Comparison of ENCODE assay signal across 26 cellular contexts in genomic region chr19:30564551-30565011, GRCh38.
DNase-seq lines count a peak whose midpoint lies in the region; ATAC-seq and TF ChIP-seq lines count a peak whose summit lies in the region.
"Had no signal": no experiment of that assay in that cellular context is flagged by ENCODE, and none has a peak within 500 bp of the region (broad histone marks: within the 10 kb centered on the region; RNA-seq: fewer than 3 reads in every experiment).

No MANE protein-coding gene starts in this region.

- H3K79me2 ChIP-seq in H9 (ENCODE audit: insufficient read depth, low read length) = no peaks in the 10 kb centered on the region
- H3K79me2 ChIP-seq: parathyroid adenoma had no signal

- DNase-seq in H9 (peak; percentile 42), WTC11 (ENCODE audit: low spot score) (no peak), iPS-NIHi11 (ENCODE audit: low spot score) (peak; percentile 28), sciatic nerve (ENCODE audit: low spot score) (no peak), SW480 (ENCODE audit: low spot score) (no peak), mesothelial cell of epicardium (ENCODE audit: low spot score in 2 of 2, unreplicated experiment in 2 of 2) (no peak), Calu3 (no peak)
- DNase-seq: activated CD4-positive, alpha-beta memory T cell treated with anti-CD3 and anti-CD28 coated beads, Interleukin-2, amount 10 ng/mL, durations not matched to agents 7 days and 5 days; activated CD4-positive, CD25-positive, alpha-beta regulatory T cell; activated naive CD8-positive, alpha-beta T cell treated with anti-CD3 and anti-CD28 coated beads for 36 hours; CD4-positive, alpha-beta T cell; DMS53; GDM1; glutamatergic neuron; NCI-H1105; NCI-H1930; NCI-H226; PC-3; right lobe of liver; stimulated activated naive CD4-positive, alpha-beta T cell treated with Interleukin-2 at 50 U/mL for 16 hours; T-helper 9 cell; thyroid gland had no signal

- no peak overlapping the region for H3K56ac ChIP-seq in H9 (ENCODE audit: insufficient read length, low read depth, low read length)

- ATAC-seq in WTC11 (peak; percentile 62), sciatic nerve (peak; percentile 36)
- ATAC-seq: PC-3, right lobe of liver, Right ventricle myocardium inferior had no signal

- POLR2A ChIA-PET in WTC11 (lab: Charles Lee) = interaction anchor here (0.6 kb wide), 1 partner anchor 569 kb away, joined by 3 read pairs; no protein-coding TSS in a partner anchor

- no peak overlapping the region for H4K91ac ChIP-seq in H9 (ENCODE audit: insufficient read length, low read depth, low read length)

- H3K4me1 ChIP-seq in H9 (ENCODE audit: insufficient read depth, low read length) = peaks cover 4% of the 10 kb centered on the region; the same call in 1 of the 2 replicates
- H3K4me1 ChIP-seq: parathyroid adenoma, right lobe of liver, thyroid gland had no signal

- no peak overlapping the region for H2BK15ac ChIP-seq in H9 (ENCODE audit: low read depth, low read length)

- no peak overlapping the region for H3T11ph ChIP-seq in H9 (ENCODE audit: low read length)

- no peaks in the 10 kb centered on the region; a peak in 1 of 5 replicates for H3K9me3 Mint-ChIP-seq in H9
- H3K9me3 Mint-ChIP-seq in WTC11 = peaks cover 11% of the 10 kb centered on the region; the same call in 1 of the 2 replicates
- H3K9me3 Mint-ChIP-seq in mesothelial cell of epicardium = no peaks in the 10 kb centered on the region
- H3K9me3 Mint-ChIP-seq in Calu3 (ENCODE audit: low read depth, unreplicated experiment) = peaks cover 13% of the 10 kb centered on the region
- H3K9me3 Mint-ChIP-seq: activated CD4-positive, alpha-beta memory T cell treated with anti-CD3 and anti-CD28 coated beads, Interleukin-2, amount 10 ng/mL, durations not matched to agents 7 days and 5 days; activated naive CD8-positive, alpha-beta T cell treated with anti-CD3 and anti-CD28 coated beads for 36 hours; CD4-positive, alpha-beta T cell; central memory CD8-positive, alpha-beta T cell; natural killer cell treated with Interleukin-12 subunit alpha and Interleukin-12 subunit beta and Interleukin-15 and Interleukin-18, amount 100 ng/mL, for 72 hours had no signal

- H2BK120ac ChIP-seq in H9 (ENCODE audit: low read depth, low read length, poor library complexity, severe bottlenecking) = no peak overlapping the region

- H3K36me3 Mint-ChIP-seq in H9 (ENCODE audit: insufficient read depth in 1 of 3, low read depth in 3 of 3) (no peaks in the 10 kb centered on the region), WTC11 (no peaks in the 10 kb centered on the region), mesothelial cell of epicardium (no peaks in the 10 kb centered on the region), Calu3 (ENCODE audit: insufficient read depth, unreplicated experiment) (no peaks in the 10 kb centered on the region)
- H3K36me3 Mint-ChIP-seq: activated naive CD8-positive, alpha-beta T cell treated with anti-CD3 and anti-CD28 coated beads for 36 hours; natural killer cell treated with Interleukin-12 subunit alpha and Interleukin-12 subunit beta and Interleukin-15 and Interleukin-18, amount 100 ng/mL, for 72 hours had no signal

- H3K4me1 Mint-ChIP-seq in H9 (peaks cover 48 to 49% of the 10 kb centered on the region in 2 experiments), WTC11 (peaks cover 60% of the 10 kb centered on the region), mesothelial cell of epicardium (peaks cover 12% of the 10 kb centered on the region), Calu3 (ENCODE audit: low read depth, unreplicated experiment) (no peaks in the 10 kb centered on the region)
- H3K4me1 Mint-ChIP-seq: activated CD4-positive, alpha-beta memory T cell treated with anti-CD3 and anti-CD28 coated beads, Interleukin-2, amount 10 ng/mL, durations not matched to agents 7 days and 5 days; activated naive CD8-positive, alpha-beta T cell treated with anti-CD3 and anti-CD28 coated beads for 36 hours; central memory CD8-positive, alpha-beta T cell had no signal

- no peak overlapping the region for H3K4me2 ChIP-seq in H9 (ENCODE audit: insufficient read depth, insufficient read length, low read length)

- H2AFZ ChIP-seq in H9 (ENCODE audit: low read length) = no peak overlapping the region
- H2AFZ ChIP-seq: parathyroid adenoma had no signal

- no peak overlapping the region for H2AK5ac ChIP-seq in H9 (ENCODE audit: insufficient read length, low read length)

- H2BK20ac ChIP-seq in H9 (ENCODE audit: low read depth, low read length, poor library complexity, severe bottlenecking) = no peak overlapping the region

- no peaks in the 10 kb centered on the region for H4K20me1 ChIP-seq in H9 (ENCODE audit: control insufficient read depth, insufficient read depth, insufficient read length)

- no peak overlapping the region for H3K4ac ChIP-seq in H9 (ENCODE audit: low read depth, low read length)

- TF ChIP-seq CTCF in H9 (conservative IDR thresholded peaks at IDR 0.05) = no peak
- TF ChIP-seq CTCF in WTC11 (IDR thresholded peaks at IDR 0.05) = no peak
- TF ChIP-seq CTCF in mesothelial cell of epicardium (IDR thresholded peaks at IDR 0.05; ENCODE audit: unreplicated experiment) = no peak
- no peak for TF ChIP-seq CTCF in Calu3 (IDR thresholded peaks at IDR 0.05; ENCODE audit: unreplicated experiment)

- intact Hi-C loops in sciatic nerve (cut with DNase I) = no loop called here
- intact Hi-C loops in Calu3 (cut with micrococcal nuclease; ENCODE audit: unreplicated experiment) = no loop called here

- BruUV-seq in Calu3 (replicated peaks; lab: Mats Ljungman, UMichigan) = no TSS peak

- no peak overlapping the region for H3K23ac ChIP-seq in H9 (ENCODE audit: insufficient read length, low read depth, low read length)

- H4K5ac ChIP-seq in H9 (ENCODE audit: insufficient read length, low read depth, low read length) = no peak overlapping the region

- peak overlapping the region in 1 of 2 experiments; percentile 7; a peak in 2 of 5 replicates for H3K4me3 Mint-ChIP-seq in H9
- H3K4me3 Mint-ChIP-seq in WTC11 = 0 out of 2 replicates have a peak overlapping the region, but pooled peaks have one; percentile 3
- no peak overlapping the region for H3K4me3 Mint-ChIP-seq in mesothelial cell of epicardium
- no peak overlapping the region for H3K4me3 Mint-ChIP-seq in Calu3 (ENCODE audit: low read depth, unreplicated experiment)
- H3K4me3 Mint-ChIP-seq: activated CD4-positive, alpha-beta memory T cell treated with anti-CD3 and anti-CD28 coated beads, Interleukin-2, amount 10 ng/mL, durations not matched to agents 7 days and 5 days; activated naive CD8-positive, alpha-beta T cell treated with anti-CD3 and anti-CD28 coated beads for 36 hours; CD4-positive, alpha-beta T cell; central memory CD8-positive, alpha-beta T cell; natural killer cell treated with Interleukin-12 subunit alpha and Interleukin-12 subunit beta and Interleukin-15 and Interleukin-18, amount 100 ng/mL, for 72 hours had no signal

- no peak overlapping the region for H2BK12ac ChIP-seq in H9 (ENCODE audit: insufficient read length, low read depth, low read length)

- H4K8ac ChIP-seq in H9 (replicated peaks; ENCODE audit: insufficient read length, low read depth, low read length) = no peak overlapping the region

- no CpG with 5 or more reads among the region's 11 CpGs for WGBS in H9 (ENCODE audit: extremely low coverage, insufficient read length, low lambda C conversion rate)

- H3K27ac Mint-ChIP-seq in H9 = peak overlapping the region in 1 of 3 experiments; percentile 40; a peak in 2 of 7 replicates
- H3K27ac Mint-ChIP-seq in WTC11 = no peak overlapping the region
- H3K27ac Mint-ChIP-seq in mesothelial cell of epicardium = no peak overlapping the region
- no peak overlapping the region for H3K27ac Mint-ChIP-seq in Calu3 (ENCODE audit: unreplicated experiment)
- H3K27ac Mint-ChIP-seq: activated CD4-positive, alpha-beta memory T cell treated with anti-CD3 and anti-CD28 coated beads, Interleukin-2, amount 10 ng/mL, durations not matched to agents 7 days and 5 days; activated naive CD8-positive, alpha-beta T cell treated with anti-CD3 and anti-CD28 coated beads for 36 hours; CD4-positive, alpha-beta T cell; natural killer cell treated with Interleukin-12 subunit alpha and Interleukin-12 subunit beta and Interleukin-15 and Interleukin-18, amount 100 ng/mL, for 72 hours had no signal

- no peaks in the 10 kb centered on the region for H3K9me3 ChIP-seq in H9 (ENCODE audit: control insufficient read depth, low read depth, low read length)
- H3K9me3 ChIP-seq: right lobe of liver, thyroid gland had no signal

- H2BK5ac ChIP-seq in H9 (ENCODE audit: insufficient read length, low read length) = no peak overlapping the region

- no peak overlapping the region for H3K27ac ChIP-seq in H9 (ENCODE audit: insufficient read length, low read depth, low read length)
- H3K27ac ChIP-seq: parathyroid adenoma, right lobe of liver, thyroid gland had no signal

- no peak overlapping the region for H3K18ac ChIP-seq in H9 (ENCODE audit: insufficient read length, low read depth, low read length)

- no peaks in the 10 kb centered on the region for H3K23me2 ChIP-seq in H9 (ENCODE audit: insufficient read length, low read depth, low read length, poor library complexity, severe bottlenecking)

- H3K14ac ChIP-seq in H9 (ENCODE audit: insufficient read depth, low read length) = no peak overlapping the region

- no peaks in the 10 kb centered on the region for H3K79me1 ChIP-seq in H9 (ENCODE audit: insufficient read depth, low read depth, low read length, poor library complexity, severe bottlenecking)

- H3K9ac ChIP-seq in H9 (ENCODE audit: extremely low read depth, insufficient read length, low read length) = no peak overlapping the region
- H3K9ac ChIP-seq: parathyroid adenoma had no signal

- H3K27me3 Mint-ChIP-seq in H9 (ENCODE audit: low read depth) (peaks cover 7% of the 10 kb centered on the region), WTC11 (ENCODE audit: low read depth) (no peaks in the 10 kb centered on the region), mesothelial cell of epicardium (ENCODE audit: low read depth) (peaks cover 46% of the 10 kb centered on the region), Calu3 (ENCODE audit: unreplicated experiment) (no peaks in the 10 kb centered on the region)
- H3K27me3 Mint-ChIP-seq: activated CD4-positive, alpha-beta memory T cell treated with anti-CD3 and anti-CD28 coated beads, Interleukin-2, amount 10 ng/mL, durations not matched to agents 7 days and 5 days had no signal

- H3K27me3 ChIP-seq in H9 (ENCODE audit: insufficient read depth, low read length) = no peaks in the 10 kb centered on the region
- H3K27me3 ChIP-seq: right lobe of liver, thyroid gland had no signal

- CTCF ChIA-PET in WTC11 (lab: Charles Lee) (interaction anchor here (0.8 to 1.3 kb wide), 3 partner anchors 9 to 124 kb away, joined by 3 to 9 read pairs (median 3); no protein-coding TSS in a partner anchor), Calu3 (lab: Charles Lee) (no interaction called here)

TF ChIP-seq in WTC11, 78 proteins besides CTCF, POLR2A, EP300 and RAD21 (continues in another document):
- no peak for TF ChIP-seq NFYB (CRISPR knock-in tag; conservative IDR thresholded peaks at IDR 0.05; ENCODE audit: low read depth)
- no peak for TF ChIP-seq ZMAT4 (CRISPR knock-in tag; IDR thresholded peaks at IDR 0.05)
- no peak for TF ChIP-seq NFE2L1 (CRISPR knock-in tag; IDR thresholded peaks at IDR 0.05)

Comparison
In these comparisons a context has a peak if more than half of its experiments do, and no peak if none do; other contexts are left out.
1. DNase-seq: peak in H9 (single experiment) and iPS-NIHi11 (single experiment); none in WTC11 (single experiment), sciatic nerve (single experiment), SW480 (single experiment), mesothelial cell of epicardium (0 of 2) and Calu3 (single experiment).